Comparison of ENCODE assay signal across 11 cellular contexts in the genomic region with DNA sequence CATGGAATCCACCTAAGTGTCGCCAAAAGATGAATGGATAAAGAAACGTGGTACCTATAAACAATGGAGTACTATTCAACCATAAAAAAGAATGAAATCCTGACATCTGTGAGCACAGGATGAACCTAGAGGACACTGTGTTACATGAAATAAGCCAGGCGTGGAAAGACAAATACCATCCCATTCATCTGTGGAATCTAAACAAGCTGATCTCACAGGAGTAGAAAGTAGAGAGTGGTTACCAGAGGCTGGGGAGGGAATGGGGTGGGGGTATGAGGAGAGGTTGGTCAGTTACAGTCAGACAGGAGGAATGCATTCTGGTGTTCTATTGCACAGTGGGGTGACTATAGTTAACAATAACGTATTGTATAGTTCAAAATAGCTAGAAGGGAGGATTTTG.
A peak's percentile ranks its signal among the peaks of the same experiment; 100 is the strongest.
DNase-seq lines count a peak whose midpoint lies in the region; ATAC-seq and TF ChIP-seq lines count a peak whose summit lies in the region.
"Had no signal": no experiment of that assay in that cellular context is flagged by ENCODE, and none has a peak within 500 bp of the region (broad histone marks: within the 10 kb centered on the region; RNA-seq: fewer than 3 reads in every experiment).

No MANE protein-coding gene starts in this region.

- BruUV-seq in Panc1 (replicated peaks; lab: Mats Ljungman, UMichigan): no TSS peak

- intact Hi-C loops in Panc1 (cut with micrococcal nuclease; ENCODE audit: unreplicated experiment) (no loop called here), esophagus muscularis mucosa (cut with DNase I) (loop anchor here (10.0 kb wide), 1 partner anchor 157 kb away; no protein-coding TSS in a partner anchor)
- intact Hi-C loops in activated naive CD4-positive, alpha-beta T cell treated with anti-CD3 and anti-CD28 coated beads for 36 hours (cut with micrococcal nuclease): no loop called here

- H3K27me3 Mint-ChIP-seq in activated naive CD4-positive, alpha-beta T cell treated with anti-CD3 and anti-CD28 coated beads for 36 hours (ENCODE audit: low read depth): no peaks in the 10 kb centered on the region
- H3K27me3 Mint-ChIP-seq: activated CD8-positive, alpha-beta T cell treated with anti-CD3 and anti-CD28 coated beads for 36 hours had no signal

- 65% methylated on average over 4 of the region's 4 CpGs for WGBS in esophagus muscularis mucosa

- CTCF ChIA-PET in Panc1 (lab: Charles Lee): interaction anchor here (0.6 kb wide), 2 partner anchors 11 to 117 kb away, joined by 3 to 10 read pairs; no protein-coding TSS in a partner anchor
- CTCF ChIA-PET in activated naive CD4-positive, alpha-beta T cell treated with anti-CD3 and anti-CD28 coated beads for 36 hours (lab: Charles Lee): interaction anchor here (1.2 kb wide), 1 partner anchor 30 kb away, joined by 4 read pairs; no protein-coding TSS in a partner anchor

- H3K4me3 Mint-ChIP-seq in activated naive CD4-positive, alpha-beta T cell treated with anti-CD3 and anti-CD28 coated beads for 36 hours: no peak overlapping the region
- H3K4me3 Mint-ChIP-seq: activated CD8-positive, alpha-beta T cell treated with anti-CD3 and anti-CD28 coated beads for 36 hours had no signal

- DNase-seq in GM04503 (ENCODE audit: low read depth): peak; percentile 81
- peak; percentile 56 for DNase-seq in Panc1 (ENCODE audit: low read depth, low spot score)
- no peak for DNase-seq in esophagus muscularis mucosa (ENCODE audit: extremely low spot score)
- DNase-seq in skeletal muscle cell (ENCODE audit: low read depth): peak; percentile 80
- DNase-seq in activated naive CD4-positive, alpha-beta T cell treated with anti-CD3 and anti-CD28 coated beads for 36 hours: no peak
- DNase-seq in amygdala (lab: John Stamatoyannopoulos, UW): no peak
- no peak for DNase-seq in activated CD4-positive, CD25-positive, alpha-beta regulatory T cell treated with anti-CD3 and anti-CD28 coated beads, Interleukin-2, amount 50 U/mL, for 72 hours
- DNase-seq: activated CD8-positive, alpha-beta T cell treated with anti-CD3 and anti-CD28 coated beads for 36 hours; anterior cingulate cortex; heart right ventricle; NCI-H2107 had no signal

- H3K36me3 Mint-ChIP-seq in activated naive CD4-positive, alpha-beta T cell treated with anti-CD3 and anti-CD28 coated beads for 36 hours (ENCODE audit: low read depth): no peaks in the 10 kb centered on the region

- H3K36me3 ChIP-seq in Panc1 (ENCODE audit: control insufficient read depth, insufficient read depth, low read length) (peaks cover 5% of the 10 kb centered on the region), esophagus muscularis mucosa (peaks cover 0 to 13% (median 9%) of the 10 kb centered on the region in 4 donors)

- POLR2A ChIA-PET in Panc1 (lab: Charles Lee): interaction anchor here (0.6 kb wide), 1 partner anchor 18 kb away, joined by 4 read pairs; no protein-coding TSS in a partner anchor

- H3K9me3 ChIP-seq in Panc1 (ENCODE audit: control insufficient read depth, insufficient read depth, low read depth, low read length): no peaks in the 10 kb centered on the region
- no peaks in the 10 kb centered on the region for H3K9me3 ChIP-seq in esophagus muscularis mucosa

- TF ChIP-seq CTCF in Panc1 (IDR thresholded peaks at IDR 0.05) (no peak), esophagus muscularis mucosa (IDR thresholded peaks at IDR 0.05) (no peak)

- H3K4me1 Mint-ChIP-seq in activated naive CD4-positive, alpha-beta T cell treated with anti-CD3 and anti-CD28 coated beads for 36 hours (ENCODE audit: low read depth): peaks cover 16% of the 10 kb centered on the region

- ATAC-seq in Panc1: peak; percentile 83
- ATAC-seq: activated CD8-positive, alpha-beta T cell treated with anti-CD3 and anti-CD28 coated beads for 36 hours had no signal

- TF ChIP-seq EP300 in esophagus muscularis mucosa (IDR thresholded peaks at IDR 0.05): peak; percentile 82

- H3K4me1 ChIP-seq in Panc1 (ENCODE audit: control insufficient read depth, insufficient read depth, low read length) (peaks cover 57% of the 10 kb centered on the region), esophagus muscularis mucosa (peaks cover 21 to 78% (median 65%) of the 10 kb centered on the region in 4 donors)

- H3K4me3 ChIP-seq in Panc1 (ENCODE audit: low read depth in 2 of 2, low read length in 2 of 2) (no peak overlapping the region), esophagus muscularis mucosa (no peak overlapping the region), skeletal muscle cell (ENCODE audit: low read depth, low read length) (no peak overlapping the region)
- H3K4me3 ChIP-seq: heart right ventricle had no signal

- no peak for TF ChIP-seq POLR2A in esophagus muscularis mucosa (IDR thresholded peaks at IDR 0.05; ENCODE audit: low read depth)

- H3K27ac ChIP-seq in Panc1 (ENCODE audit: low read length) (peak overlapping the region; percentile 99), esophagus muscularis mucosa (replicated peaks in 1 of 4) (peak overlapping the region; percentile 88 to 91 (median 89))

- H3K27ac Mint-ChIP-seq in activated naive CD4-positive, alpha-beta T cell treated with anti-CD3 and anti-CD28 coated beads for 36 hours: no peak overlapping the region
- H3K27ac Mint-ChIP-seq: activated CD8-positive, alpha-beta T cell treated with anti-CD3 and anti-CD28 coated beads for 36 hours had no signal

- H3K27me3 ChIP-seq in Panc1 (ENCODE audit: control insufficient read depth, insufficient read depth, low read length) (no peaks in the 10 kb centered on the region), esophagus muscularis mucosa (no peaks in the 10 kb centered on the region)
- H3K27me3 ChIP-seq: heart right ventricle had no signal

- H3K9me3 Mint-ChIP-seq in activated naive CD4-positive, alpha-beta T cell treated with anti-CD3 and anti-CD28 coated beads for 36 hours: no peaks in the 10 kb centered on the region
- H3K9me3 Mint-ChIP-seq: activated CD8-positive, alpha-beta T cell treated with anti-CD3 and anti-CD28 coated beads for 36 hours had no signal

- in situ Hi-C loops in Panc1 (cut with HindIII; ENCODE audit: low pct_unique_long_range_greater_than_20kb, low sequenced_read_pairs): no loop called here

Comparison
In these comparisons a context has a peak if more than half of its experiments do, and no peak if none do; other contexts are left out.
1. DNase-seq: peak in GM04503 (single experiment), Panc1 (single experiment) and skeletal muscle cell (single experiment); none in esophagus muscularis mucosa (single experiment), activated naive CD4-positive, alpha-beta T cell treated with anti-CD3 and anti-CD28 coated beads for 36 hours (single experiment), amygdala (0 of 56) and activated CD4-positive, CD25-positive, alpha-beta regulatory T cell treated with anti-CD3 and anti-CD28 coated beads, Interleukin-2, amount 50 U/mL, for 72 hours (single experiment).